Comparison of ENCODE assay signal across 8 cellular contexts in genomic region chr17:1647802-1648581, GRCh38. TPM values are rescaled to one million over a fixed set of nuclear protein-coding genes. Genes with fewer than 3 reads are reported as not detected.
DNase-seq lines count a peak whose midpoint lies in the region; ATAC-seq, FAIRE-seq and TF ChIP-seq lines count a peak whose summit lies in the region.

No MANE protein-coding gene starts in this region.

- H3K4me3 ChIP-seq in fibroblast of villous mesenchyme (ENCODE audit: low read depth, low read length) (peak overlapping the region; percentile 56), pancreas (peak overlapping the region; percentile 26 to 85 (median 60))

- H3K9me3 ChIP-seq in T-helper 17 cell (ENCODE audit: control insufficient read depth, low read length, poor library complexity, severe bottlenecking) (no peaks in the 10 kb centered on the region), pancreas (no peaks in the 10 kb centered on the region)

- peaks cover 12 to 27% (median 23%) of the 10 kb centered on the region in 3 donors for H3K36me3 ChIP-seq in pancreas

- peak overlapping the region; percentile 64 to 81 (median 74) for H3K27ac ChIP-seq in pancreas

- ATAC-seq in activated T-cell treated with anti-CD3 and anti-CD28 coated beads, Interleukin-2, amount 50 U/mL, for 72 hours (replicated peaks in 1 of 2): no peak
- no peak for ATAC-seq in T-helper 17 cell
- peak in 2 of 4 donors; percentile 3 to 7 for ATAC-seq in pancreas
- no peak for ATAC-seq in GM21390 (IDR thresholded peaks at IDR 0.05; ENCODE audit: unreplicated experiment)

- intact Hi-C loops in pancreas (cut with DNase I): no loop called here

- H3K4me1 ChIP-seq in pancreas: peaks cover 25 to 30% (median 30%) of the 10 kb centered on the region in 3 donors

- no peak overlapping the region for H3K27ac Mint-ChIP-seq in activated T-cell treated with anti-CD3 and anti-CD28 coated beads, Interleukin-2, amount 50 U/mL, for 72 hours
- no peak overlapping the region for H3K27ac Mint-ChIP-seq in T-helper 17 cell

- H3K27me3 Mint-ChIP-seq in activated T-cell treated with anti-CD3 and anti-CD28 coated beads, Interleukin-2, amount 50 U/mL, for 72 hours (ENCODE audit: low read depth): no peaks in the 10 kb centered on the region
- no peaks in the 10 kb centered on the region for H3K27me3 Mint-ChIP-seq in T-helper 17 cell

- no peak for FAIRE-seq in pancreas (lab: Jason Lieb, UNC)

- H3K36me3 Mint-ChIP-seq in activated T-cell treated with anti-CD3 and anti-CD28 coated beads, Interleukin-2, amount 50 U/mL, for 72 hours (ENCODE audit: insufficient read depth in 2 of 2): peaks cover 1 to 6% of the 10 kb centered on the region in 2 donors
- no peaks in the 10 kb centered on the region for H3K36me3 Mint-ChIP-seq in T-helper 17 cell (ENCODE audit: low read depth)

- H3K9me3 Mint-ChIP-seq in activated T-cell treated with anti-CD3 and anti-CD28 coated beads, Interleukin-2, amount 50 U/mL, for 72 hours: no peaks in the 10 kb centered on the region

- peak overlapping the region; percentile 63 to 72 for H3K4me3 Mint-ChIP-seq in activated T-cell treated with anti-CD3 and anti-CD28 coated beads, Interleukin-2, amount 50 U/mL, for 72 hours
- H3K4me3 Mint-ChIP-seq in T-helper 17 cell: peak overlapping the region; percentile 59

- peaks cover 38% of the 10 kb centered on the region for H3K4me1 Mint-ChIP-seq in activated T-cell treated with anti-CD3 and anti-CD28 coated beads, Interleukin-2, amount 50 U/mL, for 72 hours (ENCODE audit: low read depth)
- H3K4me1 Mint-ChIP-seq in T-helper 17 cell: peaks cover 18% of the 10 kb centered on the region

- TF ChIP-seq CTCF in fibroblast of villous mesenchyme (IDR thresholded peaks at IDR 0.05; ENCODE audit: insufficient read depth, low read depth, low read length): no peak
- TF ChIP-seq CTCF in pancreas (IDR thresholded peaks at IDR 0.05): no peak

- no peak for DNase-seq in activated T-cell treated with anti-CD3 and anti-CD28 coated beads, Interleukin-2, amount 50 U/mL, for 72 hours
- DNase-seq in activated T-cell treated with anti-CD3 and anti-CD28 coated beads, Interleukin-2, amount 50 U/mL, for 48 hours: no peak
- no peak for DNase-seq in T-helper 17 cell
- no peak for DNase-seq in fibroblast of villous mesenchyme (ENCODE audit: low read depth)
- peak in 2 of 6 donors; percentile 65 to 78 for DNase-seq in pancreas
- no peak for DNase-seq in NCI-H1417 treated with DMSO at 0.1 percent for 48 hours (lab: John Stamatoyannopoulos, UW)
- DNase-seq in occipital lobe (lab: John Stamatoyannopoulos, UW): no peak

- 36 to 37% methylated on average over 29 of the region's 29 CpGs for WGBS in pancreas, 2 donors

- H3K27me3 ChIP-seq in pancreas: no peaks in the 10 kb centered on the region

RNA-seq across cellular contexts. Expression of gene RILP, which starts 1.7 kb away (rescaled TPM):
- total RNA-seq in activated T-cell treated with anti-CD3 and anti-CD28 coated beads, Interleukin-2, amount 50 U/mL, for 72 hours: 1 to 10 TPM; 3.4 to 4.4 TPM
- total RNA-seq in T-helper 17 cell: 1 to 10 TPM; 2.3 to 3.0 TPM
- total RNA-seq in fibroblast of villous mesenchyme: 7.4 and 9.1 TPM in 2 replicates
- 1 to 10 TPM; 6.6 to 9.0 (median 7.8) TPM for total RNA-seq in pancreas
- 10 to 100 TPM; 13.7 to 14.4 TPM for polyA plus RNA-seq in pancreas
- total RNA-seq in occipital lobe: 1.4 TPM

RNA-seq across cellular contexts. Expression of gene SCARF1, which starts 2.5 kb away (rescaled TPM):
- total RNA-seq in activated T-cell treated with anti-CD3 and anti-CD28 coated beads, Interleukin-2, amount 50 U/mL, for 72 hours: 1 to 10 TPM; 1.9 to 2.5 TPM
- total RNA-seq in T-helper 17 cell: 1 to 10 TPM; 1.6 to 2.3 TPM
- total RNA-seq in fibroblast of villous mesenchyme: 0.64 and 1.3 TPM in 2 replicates
- total RNA-seq in pancreas: 1 to 10 TPM; 2.0 to 5.0 (median 3.1) TPM
- 1 to 10 TPM; 8.1 to 8.6 TPM for polyA plus RNA-seq in pancreas
- total RNA-seq in occipital lobe: 3.9 TPM

RNA-seq across cellular contexts. Expression of gene SLC43A2, which starts 19.4 kb away (rescaled TPM):
- 1 to 10 TPM; 3.4 to 3.8 TPM for total RNA-seq in activated T-cell treated with anti-CD3 and anti-CD28 coated beads, Interleukin-2, amount 50 U/mL, for 72 hours
- total RNA-seq in T-helper 17 cell (1 to 10 TPM; 5.1 to 7.4 TPM), fibroblast of villous mesenchyme (3.5 and 8.6 TPM in 2 replicates), pancreas (10 to 100 TPM in 3 of 6 donors, 1 to 10 TPM in 3; 2.6 to 14.5 (median 7.3) TPM), occipital lobe (15.1 TPM)
- polyA plus RNA-seq in pancreas: 10 to 100 TPM in 1 of 2 donors, 1 to 10 TPM in 1; 9.7 to 10.1 TPM

RNA-seq across cellular contexts. Expression of gene PRPF8, which starts 36.7 kb away (rescaled TPM):
- 100 to 1,000 TPM; 332 to 390 TPM for total RNA-seq in activated T-cell treated with anti-CD3 and anti-CD28 coated beads, Interleukin-2, amount 50 U/mL, for 72 hours
- total RNA-seq in T-helper 17 cell (100 to 1,000 TPM; 451 to 472 TPM), fibroblast of villous mesenchyme (107 and 117 TPM in 2 replicates), pancreas (100 to 1,000 TPM in 3 of 6 donors, 10 to 100 TPM in 3; 88.8 to 129 (median 100.0) TPM), occipital lobe (71.1 TPM)
- 10 to 100 TPM; 78.9 to 93.1 TPM for polyA plus RNA-seq in pancreas
